In the genomic region with DNA sequence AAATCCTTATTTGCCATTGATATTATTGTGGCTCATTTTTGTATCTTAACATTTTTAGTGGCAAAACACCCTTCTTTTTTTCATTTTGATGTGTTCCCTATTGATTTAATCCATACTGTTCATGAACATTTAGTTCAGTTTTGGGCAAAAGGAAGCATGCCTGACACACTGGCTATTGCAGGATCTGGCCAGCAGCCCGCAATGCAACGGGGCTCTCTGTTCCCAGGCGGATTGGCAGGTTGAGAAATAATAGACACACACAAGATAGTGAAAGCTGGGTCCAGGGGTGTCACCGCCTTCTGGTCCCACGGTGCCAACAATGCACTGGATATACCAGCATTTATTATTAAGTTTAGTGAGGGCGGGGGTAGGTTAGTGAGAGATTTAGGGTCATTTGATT, we compare ENCODE assay signal across 3 cellular contexts. TPM values are rescaled to one million over a fixed set of nuclear protein-coding genes. Genes with fewer than 3 reads are reported as not detected.
"Had no signal": no experiment of that assay in that cellular context is flagged by ENCODE, and none has a peak within 500 bp of the region (broad histone marks: within the 10 kb centered on the region; RNA-seq: fewer than 3 reads in every experiment).

No MANE protein-coding gene starts in this region.

RNA-seq across cellular contexts. Expression of gene FAM47E, which starts 30.1 kb away (rescaled TPM):
- total RNA-seq: foreskin keratinocyte, lung microvascular endothelial cell had no signal
- polyA plus RNA-seq: endothelial cell of umbilical vein, foreskin keratinocyte had no signal
